Comparison of ENCODE assay signal across 19 cellular contexts in the genomic region with DNA sequence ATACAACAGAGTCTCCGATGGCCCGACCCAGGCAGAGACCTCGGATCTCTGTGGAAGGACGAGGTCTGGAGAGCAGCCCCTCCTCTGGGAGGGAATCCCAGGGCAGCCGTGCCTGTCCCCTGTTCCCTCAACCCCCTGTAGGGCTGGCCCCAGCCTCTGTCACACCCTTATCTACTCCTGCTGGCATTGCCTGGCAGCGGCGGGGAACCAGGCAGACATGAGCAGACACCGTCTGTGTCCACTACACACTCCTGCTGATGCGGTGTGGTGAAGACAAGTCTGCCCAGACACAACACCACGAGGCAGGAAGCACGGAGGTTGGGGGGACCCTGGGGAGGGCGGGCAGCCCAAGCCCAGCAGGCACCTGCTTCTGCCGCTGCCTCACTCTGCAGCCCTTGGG. TPM values are rescaled to one million over a fixed set of nuclear protein-coding genes. Genes with fewer than 3 reads are reported as not detected.
DNase-seq lines count a peak whose midpoint lies in the region; TF ChIP-seq lines count a peak whose summit lies in the region.
"Had no signal": no experiment of that assay in that cellular context is flagged by ENCODE, and none has a peak within 500 bp of the region (broad histone marks: within the 10 kb centered on the region; RNA-seq: fewer than 3 reads in every experiment).

No MANE protein-coding gene starts in this region.

- TF ChIP-seq CTCF in DOHH2 (IDR thresholded peaks at IDR 0.05; ENCODE audit: low read depth, low read length, poor library complexity, severe bottlenecking) (no peak), coronary artery (IDR thresholded peaks at IDR 0.05) (no peak), PC-9 (conservative IDR thresholded peaks at IDR 0.05) (no peak), tibial nerve (IDR thresholded peaks at IDR 0.05) (no peak)

- peaks cover 12% of the 10 kb centered on the region for H3F3A ChIP-seq in DOHH2 (ENCODE audit: control insufficient read depth, insufficient read depth)
- no peaks in the 10 kb centered on the region; the same call in 1 of the 2 replicates for H3F3A ChIP-seq in PC-9 (ENCODE audit: insufficient read depth, low read depth)

- H3K23ac ChIP-seq in neuronal stem cell (ENCODE audit: low read depth, low read length, poor library complexity) = peak overlapping the region; percentile 1

- H2BK120ac ChIP-seq in neuronal stem cell (ENCODE audit: low read depth, low read length) = no peak overlapping the region

- WGBS in neuronal stem cell (ENCODE audit: extremely low coverage in 2 of 2, insufficient read length in 2 of 2, insufficient replicate concordance in 1 of 2), 2 donors = no CpG with 5 or more reads among the region's 13 CpGs
- 37 to 45% methylated on average over 13 of the region's 13 CpGs for WGBS in tibial nerve, 2 donors

- H2BK12ac ChIP-seq in neuronal stem cell (ENCODE audit: low read length) = no peak overlapping the region

- BruUV-seq in PC-9 (replicated peaks; lab: Mats Ljungman, UMichigan) = no TSS peak

- no peaks in the 10 kb centered on the region for H4K20me1 ChIP-seq in DOHH2 (ENCODE audit: control insufficient read depth, insufficient read depth, low read depth, low read length)
- no peaks in the 10 kb centered on the region for H4K20me1 ChIP-seq in PC-9 (ENCODE audit: insufficient read depth)

- no peak overlapping the region for H4K91ac ChIP-seq in neuronal stem cell (ENCODE audit: low read depth, low read length, poor library complexity)

- TF ChIP-seq POLR2A in tibial nerve (IDR thresholded peaks at IDR 0.05) = no peak

- H3K18ac ChIP-seq in neuronal stem cell (ENCODE audit: low read length) = peak overlapping the region; percentile 38

- H3K9me3 ChIP-seq in DOHH2 (ENCODE audit: control insufficient read depth, insufficient read depth, low read length) (no peaks in the 10 kb centered on the region), neuronal stem cell (replicated peaks in 1 of 2; ENCODE audit: control insufficient read depth in 2 of 2, insufficient read depth in 1 of 2, low read depth in 1 of 2, low read length in 2 of 2) (no peaks in the 10 kb centered on the region), PC-9 (ENCODE audit: insufficient read depth, low read depth) (no peaks in the 10 kb centered on the region), tibial nerve (no peaks in the 10 kb centered on the region)
- H3K9me3 ChIP-seq in effector memory CD4-positive, alpha-beta T cell (ENCODE audit: control insufficient read depth, low read length) = no peaks in the 10 kb centered on the region
- H3K9me3 ChIP-seq: SJSA1, suprapubic skin had no signal

- peak overlapping the region; percentile 38 for H2BK15ac ChIP-seq in neuronal stem cell (ENCODE audit: low read length)

- no peaks in the 10 kb centered on the region for H3K36me3 ChIP-seq in DOHH2 (ENCODE audit: control insufficient read depth, low read length)
- H3K36me3 ChIP-seq in neuronal stem cell (replicated peaks in 1 of 2; ENCODE audit: control insufficient read depth in 2 of 2, insufficient read depth in 2 of 2, low read length in 2 of 2) = no peaks in the 10 kb centered on the region
- H3K36me3 ChIP-seq in effector memory CD4-positive, alpha-beta T cell (ENCODE audit: control insufficient read depth, insufficient read depth, low read length) = no peaks in the 10 kb centered on the region
- H3K36me3 ChIP-seq in PC-9 (ENCODE audit: low read depth) = no peaks in the 10 kb centered on the region
- H3K36me3 ChIP-seq in tibial nerve = no peaks in the 10 kb centered on the region
- H3K36me3 ChIP-seq: SJSA1, suprapubic skin had no signal

- H3K4me3 ChIP-seq in DOHH2 (ENCODE audit: low read length) = peak overlapping the region; percentile 65
- no peak overlapping the region for H3K4me3 ChIP-seq in coronary artery
- H3K4me3 ChIP-seq in neuronal stem cell (ENCODE audit: low read length in 2 of 2) = no peak overlapping the region
- no peak overlapping the region for H3K4me3 ChIP-seq in effector memory CD4-positive, alpha-beta T cell (ENCODE audit: insufficient read depth, low read depth, low read length, poor library complexity, severe bottlenecking)
- no peak overlapping the region for H3K4me3 ChIP-seq in PC-9
- no peak overlapping the region for H3K4me3 ChIP-seq in tibial nerve
- H3K4me3 ChIP-seq: K562, SJSA1, suprapubic skin had no signal

- peak overlapping the region; percentile 78 for H3K4me2 ChIP-seq in DOHH2 (ENCODE audit: low read length)
- no peak overlapping the region for H3K4me2 ChIP-seq in neuronal stem cell (ENCODE audit: insufficient read depth, low read length, poor library complexity, severe bottlenecking)
- no peak overlapping the region for H3K4me2 ChIP-seq in PC-9

- H3K4me1 ChIP-seq in DOHH2 (ENCODE audit: control insufficient read depth, low read length) (peaks cover 49% of the 10 kb centered on the region), neuronal stem cell (ENCODE audit: control insufficient read depth in 2 of 2, insufficient read depth in 1 of 2, low read depth in 1 of 2, low read length in 2 of 2) (peaks cover 0 to 12% of the 10 kb centered on the region in 2 donors), PC-9 (replicated peaks; ENCODE audit: insufficient read depth) (no peaks in the 10 kb centered on the region), tibial nerve (peaks cover 0 to 22% (median 10%) of the 10 kb centered on the region in 4 donors)
- H3K4me1 ChIP-seq in effector memory CD4-positive, alpha-beta T cell (ENCODE audit: control insufficient read depth, insufficient read depth, low read length, poor library complexity, severe bottlenecking) = no peaks in the 10 kb centered on the region

- H2AK5ac ChIP-seq in neuronal stem cell (ENCODE audit: low read depth, low read length) = peak overlapping the region; percentile 56

- CTCF ChIA-PET in PC-9 (lab: Charles Lee) = no interaction called here

- DNase-seq in NCI-H146 (lab: John Stamatoyannopoulos, UW) (peak; percentile 40), coronary artery (ENCODE audit: low spot score) (peak; percentile 67), neuronal stem cell (ENCODE audit: low spot score) (no peak), PC-9 (no peak), tibial nerve (ENCODE audit: low spot score in 2 of 2) (no peak)
- no peak for DNase-seq in effector memory CD4-positive, alpha-beta T cell
- DNase-seq: activated CD4-positive, alpha-beta T cell treated with anti-CD3 and anti-CD28 coated beads, Interleukin-2, amount 10 ng/mL, durations not matched to agents 7 days and 5 days; activated T-cell treated with anti-CD3 and anti-CD28 coated beads, Interleukin-2, amount 50 U/mL, for 1 hour; DMS53; head of caudate nucleus; midbrain; NCI-H1092; NCI-H2171 treated with DMSO at 0.1 percent for 48 hours; stimulated activated CD4-positive, alpha-beta T cell treated with anti-CD3 and anti-CD28 coated beads, Interleukin-4, amount 100 ng/mL, for 1 hour had no signal

- H3K27ac ChIP-seq in DOHH2 (ENCODE audit: low read depth, low read length) (peak overlapping the region; percentile 56), coronary artery (no peak overlapping the region), neuronal stem cell (replicated peaks; ENCODE audit: low read length) (no peak overlapping the region), PC-9 (no peak overlapping the region), tibial nerve (peak overlapping the region in 1 of 4 donors; percentile 52)
- H3K27ac ChIP-seq in effector memory CD4-positive, alpha-beta T cell (ENCODE audit: insufficient read depth, low read length, poor library complexity, severe bottlenecking) = no peak overlapping the region
- H3K27ac ChIP-seq: HL-60, SJSA1, suprapubic skin had no signal

- H3K4ac ChIP-seq in neuronal stem cell (ENCODE audit: low read length) = no peak overlapping the region

- POLR2A ChIA-PET in PC-9 (lab: Charles Lee; ENCODE audit: unreplicated experiment) = no interaction called here

- intact Hi-C loops in PC-9 (cut with micrococcal nuclease; ENCODE audit: unreplicated experiment) = no loop called here

- H3K14ac ChIP-seq in neuronal stem cell (ENCODE audit: low read length) = peak overlapping the region; percentile 94

- no peak for TF ChIP-seq EP300 in tibial nerve (IDR thresholded peaks at IDR 0.05)

- H3K79me2 ChIP-seq in DOHH2 (ENCODE audit: control insufficient read depth, low read length) = no peaks in the 10 kb centered on the region
- no peaks in the 10 kb centered on the region for H3K79me2 ChIP-seq in PC-9 (ENCODE audit: low read depth)

- H3K9me2 ChIP-seq in DOHH2 (replicated peaks; ENCODE audit: control insufficient read depth, low read length) (no peaks in the 10 kb centered on the region), PC-9 (ENCODE audit: insufficient read depth) (no peaks in the 10 kb centered on the region)

- no peak overlapping the region for H4K8ac ChIP-seq in neuronal stem cell (ENCODE audit: low read depth, low read length)

- H2AFZ ChIP-seq in neuronal stem cell (ENCODE audit: low read length) (peak overlapping the region; percentile 59), PC-9 (no peak overlapping the region)

- no peaks in the 10 kb centered on the region for H3K79me1 ChIP-seq in neuronal stem cell (ENCODE audit: low read depth, low read length)

- no peaks in the 10 kb centered on the region for H3K27me3 ChIP-seq in DOHH2 (ENCODE audit: control insufficient read depth, low read length)
- peaks cover 0 to 6% (median 0%) of the 10 kb centered on the region in 3 experiments for H3K27me3 ChIP-seq in neuronal stem cell (ENCODE audit: control insufficient read depth in 3 of 3, insufficient read depth in 3 of 3, low read depth in 1 of 3, low read length in 3 of 3)
- H3K27me3 ChIP-seq in effector memory CD4-positive, alpha-beta T cell (replicated peaks; ENCODE audit: control insufficient read depth, insufficient read depth, low read length, poor library complexity, severe bottlenecking) = no peaks in the 10 kb centered on the region
- no peaks in the 10 kb centered on the region for H3K27me3 ChIP-seq in PC-9 (ENCODE audit: insufficient read depth, low read depth)
- H3K27me3 ChIP-seq in tibial nerve = no peaks in the 10 kb centered on the region
- H3K27me3 ChIP-seq: SJSA1, suprapubic skin had no signal

- H2BK5ac ChIP-seq in neuronal stem cell (ENCODE audit: low read length) = no peak overlapping the region

- H3K9ac ChIP-seq in neuronal stem cell (ENCODE audit: low read depth, low read length, poor library complexity) = peak overlapping the region; percentile 30

RNA-seq across cellular contexts. Expression of a gene that starts 52.5 kb away (rescaled TPM):
- polyA plus RNA-seq in neuronal stem cell (2013, experiment 1 of 2) = 5.5 TPM
- 5.6 TPM for polyA plus RNA-seq in neuronal stem cell (2013, experiment 2 of 2)
- total RNA-seq in PC-9 (2021) (17.1 and 19.3 TPM in 2 replicates), tibial nerve (100 to 1,000 TPM in 2 of 4 donors, 10 to 100 TPM in 2; 73.0 to 146 (median 99.0) TPM)

Comparison
In these comparisons a context has a peak if more than half of its experiments do, and no peak if none do; other contexts are left out.
1. DNase-seq: peak in NCI-H146 (single experiment) and coronary artery (single experiment); none in neuronal stem cell (single experiment), effector memory CD4-positive, alpha-beta T cell (0 of 3), PC-9 (0 of 2) and tibial nerve (0 of 2).